11 cellular contexts compared by ENCODE assay signal in the genomic region with DNA sequence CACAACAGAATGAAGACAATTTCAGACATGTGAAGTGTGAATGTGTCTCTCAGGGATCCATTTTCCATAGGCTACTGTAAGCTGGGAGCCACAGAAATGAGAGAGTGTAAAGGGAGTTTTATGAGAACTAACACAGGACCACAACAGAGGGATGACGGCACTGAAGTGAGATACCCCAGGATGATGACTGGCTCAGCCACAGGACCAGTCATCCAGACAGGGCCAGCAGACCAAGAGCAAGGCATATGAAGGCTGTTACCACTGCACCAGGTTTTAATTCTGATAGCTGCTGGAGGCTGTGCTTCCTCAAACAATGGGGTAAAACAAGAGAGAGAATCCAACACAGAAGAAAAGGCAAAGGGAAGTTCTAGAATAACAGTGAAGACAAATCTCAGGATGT.
DNase-seq lines count a peak whose midpoint lies in the region; ATAC-seq, FAIRE-seq and TF ChIP-seq lines count a peak whose summit lies in the region.
"Had no signal": no experiment of that assay in that cellular context is flagged by ENCODE, and none has a peak within 500 bp of the region (broad histone marks: within the 10 kb centered on the region; RNA-seq: fewer than 3 reads in every experiment).

No MANE protein-coding gene starts in this region.

- no peaks in the 10 kb centered on the region for H3K4me1 Mint-ChIP-seq in nephron progenitor cell

- TF ChIP-seq CTCF in nephron progenitor cell (IDR thresholded peaks at IDR 0.05) = no peak

- peak; percentile 49 for ATAC-seq in HG02678 (IDR thresholded peaks at IDR 0.05; ENCODE audit: unreplicated experiment)
- ATAC-seq: HCT116 had no signal

- H3K27me3 Mint-ChIP-seq in nephron progenitor cell (ENCODE audit: low read depth, poor library complexity) = peaks cover 8% of the 10 kb centered on the region

- TF ChIP-seq POLR2A in GM12892 (IDR thresholded peaks at IDR 0.05; ENCODE audit: low read depth, low read length) = no peak

- in situ Hi-C loops in KBM-7 (cut with MboI; ENCODE audit: low pct_unique_long_range_greater_than_20kb, low sequenced_read_pairs) = no loop called here

- peak; percentile 65 for FAIRE-seq in GM12892 (lab: Jason Lieb, UNC)

- no peak overlapping the region for H3K4me3 Mint-ChIP-seq in nephron progenitor cell

- H3K27ac Mint-ChIP-seq in nephron progenitor cell = peak overlapping the region; percentile 28

- peaks cover 61% of the 10 kb centered on the region for H3K9me3 Mint-ChIP-seq in nephron progenitor cell

- no peak for DNase-seq in GM12892 (ENCODE audit: insufficient read length)
- peak; percentile 55 for DNase-seq in activated CD8-positive, alpha-beta memory T cell treated with anti-CD3 and anti-CD28 coated beads, Interleukin-2, amount 50 U/mL, for 4 hours
- DNase-seq in nephron progenitor cell = no peak
- no peak for DNase-seq in DMS153 treated with DMSO at 0.1 percent for 48 hours (lab: John Stamatoyannopoulos, UW; ENCODE audit: unreplicated experiment)
- no peak for DNase-seq in SHP77 treated with DMSO at 0.1 percent for 48 hours (lab: John Stamatoyannopoulos, UW)
- no peak for DNase-seq in KBM-7
- DNase-seq in Ammon's horn (ENCODE audit: low spot score) = no peak
- DNase-seq: cerebellar nuclear complex, NCI-H1436 had no signal

- H3K36me3 Mint-ChIP-seq in nephron progenitor cell (ENCODE audit: low read depth) = peaks cover 59% of the 10 kb centered on the region
